Comparison of ENCODE assay signal across 11 cellular contexts in the genomic region with DNA sequence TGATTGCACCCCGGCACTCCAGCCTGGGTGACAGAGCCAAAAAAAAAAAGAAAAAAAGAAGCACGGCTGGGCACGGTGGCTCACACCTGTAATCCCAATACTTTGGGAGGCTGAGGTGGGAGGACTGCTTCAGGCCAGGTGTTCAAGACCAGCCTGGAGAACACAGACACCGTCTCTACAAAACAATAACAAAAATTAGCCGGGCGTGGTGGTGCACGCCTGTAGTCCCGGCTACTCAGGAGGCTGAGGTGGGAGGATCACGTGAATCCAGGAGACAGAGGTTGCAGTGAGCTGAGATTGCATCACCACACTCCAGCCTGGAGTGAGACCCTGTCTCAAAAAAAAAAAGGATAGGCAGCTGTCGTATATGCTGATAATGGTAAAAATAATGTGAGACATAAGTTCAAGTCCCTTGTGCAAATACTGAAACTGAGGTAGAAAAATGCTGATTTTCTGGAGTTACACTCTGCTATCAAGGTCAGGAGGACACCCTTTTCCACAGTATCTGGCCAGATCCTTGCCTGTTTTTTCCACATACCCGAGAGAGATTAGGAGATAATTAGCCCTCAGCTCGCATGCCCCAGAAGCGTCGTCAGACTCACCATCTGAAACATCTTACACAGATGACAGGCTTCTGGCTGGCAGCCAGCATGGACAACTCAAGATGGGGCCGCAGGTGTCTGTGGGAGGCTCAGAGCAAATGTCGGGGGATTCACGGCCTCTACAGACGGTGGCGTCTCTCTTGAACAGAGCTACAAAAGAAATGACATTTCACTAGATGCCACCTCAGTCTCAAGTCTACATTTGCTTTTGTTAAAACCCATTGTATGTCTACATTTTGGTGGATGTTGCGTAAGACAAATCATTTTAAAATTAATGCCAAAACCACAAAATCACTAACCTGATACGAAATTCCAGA. TPM values are rescaled to one million over a fixed set of nuclear protein-coding genes. Genes with fewer than 3 reads are reported as not detected.
DNase-seq lines count a peak whose midpoint lies in the region; ATAC-seq and TF ChIP-seq lines count a peak whose summit lies in the region.
"Had no signal": no experiment of that assay in that cellular context is flagged by ENCODE, and none has a peak within 500 bp of the region (broad histone marks: within the 10 kb centered on the region; RNA-seq: fewer than 3 reads in every experiment).

No MANE protein-coding gene starts in this region.

- CTCF ChIA-PET in CD8-positive, alpha-beta T cell (lab: Charles Lee), result interaction anchor here (1.0 kb wide), 1 partner anchor 12 kb away, joined by 4 read pairs; no protein-coding TSS in a partner anchor

- no peaks in the 10 kb centered on the region for H3K9me3 Mint-ChIP-seq in endothelial cell (ENCODE audit: unreplicated experiment)
- H3K9me3 Mint-ChIP-seq in CD8-positive, alpha-beta T cell, result no peaks in the 10 kb centered on the region

- H3K27me3 ChIP-seq in CD8-positive, alpha-beta T cell (ENCODE audit: insufficient read depth, low read length), result no peaks in the 10 kb centered on the region
- H3K27me3 ChIP-seq: ascending aorta, transverse colon had no signal

- no peaks in the 10 kb centered on the region for H3K9me3 ChIP-seq in CD8-positive, alpha-beta T cell (ENCODE audit: low read length)
- H3K9me3 ChIP-seq: ascending aorta, lower lobe of right lung, transverse colon had no signal

- TF ChIP-seq CTCF in endothelial cell (IDR thresholded peaks at IDR 0.05; ENCODE audit: unreplicated experiment), result no peak
- no peak for TF ChIP-seq CTCF in CD8-positive, alpha-beta T cell (IDR thresholded peaks at IDR 0.05)

- peaks cover 37% of the 10 kb centered on the region for H3K36me3 Mint-ChIP-seq in endothelial cell (ENCODE audit: low read depth, unreplicated experiment)
- peaks cover 57% of the 10 kb centered on the region for H3K36me3 Mint-ChIP-seq in CD8-positive, alpha-beta T cell

- no peak for TF ChIP-seq POLR2A in GM18505 (IDR thresholded peaks at IDR 0.05; ENCODE audit: borderline replicate concordance, extremely low read depth, insufficient read depth, insufficient read length)

- POLR2A ChIA-PET in CD8-positive, alpha-beta T cell (lab: Charles Lee), result no interaction called here

- ATAC-seq in Right ventricle myocardium superior (ENCODE audit: poor library complexity), result no peak
- no peak for ATAC-seq in Right ventricle myocardium inferior
- no peak for ATAC-seq in GM18861 (IDR thresholded peaks at IDR 0.05; ENCODE audit: unreplicated experiment)
- ATAC-seq in GM18505 (IDR thresholded peaks at IDR 0.05; ENCODE audit: unreplicated experiment), result no peak
- ATAC-seq in CD8-positive, alpha-beta T cell, result no peak
- ATAC-seq: lower lobe of right lung had no signal

- peak; percentile 65 for DNase-seq in Right ventricle myocardium superior
- no peak for DNase-seq in Right ventricle myocardium inferior (ENCODE audit: missing footprints)
- peak; percentile 43 for DNase-seq in NCI-H524 treated with DMSO at 0.1 percent for 48 hours (lab: John Stamatoyannopoulos, UW)
- no peak for DNase-seq in endothelial cell (ENCODE audit: low spot score)
- no peak for DNase-seq in CD8-positive, alpha-beta T cell
- DNase-seq: lower lobe of right lung, transverse colon had no signal

- H3K36me3 ChIP-seq in CD8-positive, alpha-beta T cell (ENCODE audit: insufficient read depth, low read length), result peaks cover 17% of the 10 kb centered on the region

- peak overlapping the region; percentile 11 for H3K27ac ChIP-seq in temporal lobe (ENCODE audit: low read depth, low read length)
- no peak overlapping the region for H3K27ac ChIP-seq in CD8-positive, alpha-beta T cell (ENCODE audit: low read depth, low read length)
- H3K27ac ChIP-seq: ascending aorta, lower lobe of right lung, transverse colon had no signal

- intact Hi-C loops in Right ventricle myocardium superior (cut with DNase I) (no loop called here), Right ventricle myocardium inferior (cut with DNase I) (no loop called here)
- intact Hi-C loops in CD8-positive, alpha-beta T cell (cut with DNase I, micrococcal nuclease), result no loop called here

- peak overlapping the region; percentile 22 for H3K4me3 Mint-ChIP-seq in endothelial cell (ENCODE audit: unreplicated experiment)
- H3K4me3 Mint-ChIP-seq in CD8-positive, alpha-beta T cell, result no peak overlapping the region

- no peaks in the 10 kb centered on the region for H3K4me1 ChIP-seq in CD8-positive, alpha-beta T cell (ENCODE audit: insufficient read depth, low read length)
- H3K4me1 ChIP-seq: ascending aorta, lower lobe of right lung had no signal

- no peaks in the 10 kb centered on the region for H3K4me1 Mint-ChIP-seq in endothelial cell (ENCODE audit: unreplicated experiment)
- no peaks in the 10 kb centered on the region for H3K4me1 Mint-ChIP-seq in CD8-positive, alpha-beta T cell (ENCODE audit: low read depth)

- H3K27me3 Mint-ChIP-seq in endothelial cell (ENCODE audit: unreplicated experiment), result no peaks in the 10 kb centered on the region
- H3K27me3 Mint-ChIP-seq in CD8-positive, alpha-beta T cell (ENCODE audit: low read depth), result no peaks in the 10 kb centered on the region

- H3K4me3 ChIP-seq in CD8-positive, alpha-beta T cell (ENCODE audit: low read depth, low read length), result no peak overlapping the region
- H3K4me3 ChIP-seq: ascending aorta, lower lobe of right lung, transverse colon had no signal

- no peak overlapping the region for H3K27ac Mint-ChIP-seq in endothelial cell (ENCODE audit: unreplicated experiment)
- H3K27ac Mint-ChIP-seq in CD8-positive, alpha-beta T cell, result no peak overlapping the region

RNA-seq across cellular contexts. Expression of gene WDR45B, which starts 36.8 kb away (rescaled TPM):
- 34.3 TPM for total RNA-seq in Right ventricle myocardium superior
- total RNA-seq in Right ventricle myocardium inferior, result 38.0 TPM
- total RNA-seq in endothelial cell (ENCODE audit: unreplicated experiment), result 74.1 TPM
- total RNA-seq in temporal lobe, result 43.0 TPM
- total RNA-seq in CD8-positive, alpha-beta T cell, result 100 to 1,000 TPM; 103 to 107 TPM

Comparison
In these comparisons a context has a peak if more than half of its experiments do, and no peak if none do; other contexts are left out.
1. DNase-seq: peak in Right ventricle myocardium superior (single experiment) and NCI-H524 treated with DMSO at 0.1 percent for 48 hours (single experiment); none in Right ventricle myocardium inferior (single experiment), endothelial cell (single experiment) and CD8-positive, alpha-beta T cell (0 of 7).